In genomic region chr10:132921818-132922807, GRCh38 we compare ENCODE assay signal across 12 cellular contexts.
"Had no signal": no experiment of that assay in that cellular context is flagged by ENCODE, and none has a peak within 500 bp of the region (broad histone marks: within the 10 kb centered on the region; RNA-seq: fewer than 3 reads in every experiment).

No MANE protein-coding gene starts in this region.

- DNase-seq: activated CD4-positive, alpha-beta memory T cell treated with anti-CD3 and anti-CD28 coated beads for 36 hours; activated CD4-positive, alpha-beta T cell treated with anti-CD3 and anti-CD28 coated beads for 36 hours; activated T-cell treated with anti-CD3 and anti-CD28 coated beads for 4 hours; stimulated activated CD4-positive, alpha-beta T cell treated with anti-CD3 and anti-CD28 coated beads, Interleukin-15, amount 100 ng/mL, for 24 hours; stimulated activated CD4-positive, alpha-beta T cell treated with anti-CD3 and anti-CD28 coated beads, Interleukin-2, amount 100 ng/mL, for 48 hours; stimulated activated naive CD8-positive, alpha-beta T cell treated with anti-CD3 and anti-CD28 coated beads, Interleukin-15, amount 100 ng/mL, for 72 hours had no signal

- H3K27me3 Mint-ChIP-seq: activated CD4-positive, alpha-beta memory T cell treated with anti-CD3 and anti-CD28 coated beads for 36 hours; activated CD4-positive, alpha-beta T cell treated with anti-CD3 and anti-CD28 coated beads for 36 hours; activated naive CD8-positive, alpha-beta T cell; progenitor cell of endocrine pancreas; stimulated activated naive CD8-positive, alpha-beta T cell treated with anti-CD3 and anti-CD28 coated beads, Interleukin-15, amount 100 ng/mL, for 72 hours; type B pancreatic cell had no signal

- H3K27ac Mint-ChIP-seq: activated CD4-positive, alpha-beta memory T cell treated with anti-CD3 and anti-CD28 coated beads for 36 hours; activated CD4-positive, alpha-beta T cell treated with anti-CD3 and anti-CD28 coated beads for 36 hours; activated naive CD8-positive, alpha-beta T cell; progenitor cell of endocrine pancreas; stimulated activated naive CD8-positive, alpha-beta T cell treated with anti-CD3 and anti-CD28 coated beads, Interleukin-15, amount 100 ng/mL, for 72 hours; type B pancreatic cell; WTC11 had no signal

- FAIRE-seq: TTC549 had no signal

- H3K4me1 Mint-ChIP-seq: activated CD4-positive, alpha-beta T cell treated with anti-CD3 and anti-CD28 coated beads for 36 hours; stimulated activated naive CD8-positive, alpha-beta T cell treated with anti-CD3 and anti-CD28 coated beads, Interleukin-15, amount 100 ng/mL, for 72 hours; WTC11 had no signal

- H3K36me3 Mint-ChIP-seq: activated CD4-positive, alpha-beta memory T cell treated with anti-CD3 and anti-CD28 coated beads for 36 hours; activated naive CD8-positive, alpha-beta T cell; type B pancreatic cell; WTC11 had no signal

- H3K4me3 Mint-ChIP-seq: activated CD4-positive, alpha-beta memory T cell treated with anti-CD3 and anti-CD28 coated beads for 36 hours; activated CD4-positive, alpha-beta T cell treated with anti-CD3 and anti-CD28 coated beads for 36 hours; activated naive CD8-positive, alpha-beta T cell; stimulated activated naive CD8-positive, alpha-beta T cell treated with anti-CD3 and anti-CD28 coated beads, Interleukin-15, amount 100 ng/mL, for 72 hours; type B pancreatic cell; WTC11 had no signal

- H3K4me3 ChIP-seq: skin epidermis had no signal

- H3K27ac ChIP-seq: skin epidermis had no signal

- H3K9me3 Mint-ChIP-seq: activated CD4-positive, alpha-beta memory T cell treated with anti-CD3 and anti-CD28 coated beads for 36 hours; stimulated activated naive CD8-positive, alpha-beta T cell treated with anti-CD3 and anti-CD28 coated beads, Interleukin-15, amount 100 ng/mL, for 72 hours; type B pancreatic cell; WTC11 had no signal

- ATAC-seq: activated CD4-positive, alpha-beta T cell treated with anti-CD3 and anti-CD28 coated beads for 36 hours; stimulated activated naive CD8-positive, alpha-beta T cell treated with anti-CD3 and anti-CD28 coated beads, Interleukin-15, amount 100 ng/mL, for 72 hours; WTC11 had no signal
